Comparison of ENCODE assay signal across 22 cellular contexts in the genomic region with DNA sequence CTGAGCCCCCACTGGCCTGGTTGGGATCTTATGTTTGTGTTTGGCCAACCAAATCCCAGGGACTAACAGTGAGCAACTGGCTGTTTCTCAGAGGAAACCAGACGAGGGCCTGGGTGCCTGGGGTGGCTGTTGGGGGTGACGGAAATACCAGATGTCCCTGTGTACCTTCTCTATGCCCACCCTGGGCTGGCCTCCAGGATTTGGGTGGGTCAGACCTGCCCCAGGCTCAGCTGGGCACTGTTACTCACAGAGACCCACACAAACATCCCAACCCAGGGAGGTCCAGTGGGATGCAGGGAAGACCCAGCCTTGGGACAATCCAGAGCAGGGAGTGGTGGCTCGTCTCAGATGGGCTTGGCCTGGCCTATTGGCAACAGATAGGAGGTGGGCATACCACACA.
"Had no signal": no experiment of that assay in that cellular context is flagged by ENCODE, and none has a peak within 500 bp of the region (broad histone marks: within the 10 kb centered on the region; RNA-seq: fewer than 3 reads in every experiment).

No MANE protein-coding gene starts in this region.

- H3K4me1 ChIP-seq: esophagus muscularis mucosa, foreskin keratinocyte, gastroesophageal sphincter, lower lobe of right lung had no signal

- H3K4me3 ChIP-seq: coronary artery, dorsolateral prefrontal cortex, esophagus muscularis mucosa, gastroesophageal sphincter, heart left ventricle, hepatocyte, left ventricle myocardium inferior, lower lobe of right lung, mucosa of descending colon had no signal

- H3K9me3 Mint-ChIP-seq: immature natural killer cell, naive B cell had no signal

- H3K27me3 Mint-ChIP-seq: naive B cell had no signal

- H3K27me3 ChIP-seq: dorsolateral prefrontal cortex, esophagus muscularis mucosa, foreskin keratinocyte, gastroesophageal sphincter, heart left ventricle, hepatocyte had no signal

- H3K27ac Mint-ChIP-seq: immature natural killer cell, mesothelial cell of epicardium had no signal

- H3K27ac ChIP-seq: coronary artery, esophagus muscularis mucosa, foreskin keratinocyte, gastroesophageal sphincter, heart left ventricle, hepatocyte, left ventricle myocardium inferior, lower lobe of right lung had no signal

- H3K9me3 ChIP-seq: gastroesophageal sphincter, heart left ventricle, left ventricle myocardium inferior, lower lobe of right lung, mucosa of descending colon had no signal

- H3K4me3 Mint-ChIP-seq: immature natural killer cell, mesothelial cell of epicardium, naive B cell had no signal

- DNase-seq: dermis blood vessel endothelial cell; dorsolateral prefrontal cortex; effector CD4-positive, alpha-beta T cell; effector memory CD4-positive, alpha-beta T cell; foreskin keratinocyte; heart left ventricle; hypothalamus; immature natural killer cell; islet precursor cell; kidney; kidney glomerular epithelial cell; left colon; left ventricle myocardium inferior; lower lobe of right lung; mesenchymal stem cell; mucosa of descending colon; naive B cell had no signal

- ATAC-seq: foreskin keratinocyte, gastroesophageal sphincter, heart left ventricle, left colon, lower lobe of right lung, mucosa of descending colon had no signal

- H3K4me1 Mint-ChIP-seq: immature natural killer cell, mesothelial cell of epicardium had no signal
